9 cellular contexts compared by ENCODE assay signal in genomic region chr14:32808574-32809098, GRCh38.
DNase-seq lines count a peak whose midpoint lies in the region; ATAC-seq, FAIRE-seq and TF ChIP-seq lines count a peak whose summit lies in the region.
"Had no signal": no experiment of that assay in that cellular context is flagged by ENCODE, and none has a peak within 500 bp of the region (broad histone marks: within the 10 kb centered on the region; RNA-seq: fewer than 3 reads in every experiment).

No MANE protein-coding gene starts in this region.

- H3K4me3 Mint-ChIP-seq in astrocyte (ENCODE audit: unreplicated experiment) = no peak overlapping the region
- H3K4me3 Mint-ChIP-seq: central memory CD8-positive, alpha-beta T cell had no signal

- H3K36me3 Mint-ChIP-seq in astrocyte (ENCODE audit: low read depth, unreplicated experiment) = no peaks in the 10 kb centered on the region

- DNase-seq in NCI-H748 (lab: John Stamatoyannopoulos, UW; ENCODE audit: unreplicated experiment) = peak; percentile 52
- DNase-seq in NCI-H748 treated with DMSO at 0.1 percent for 48 hours (lab: John Stamatoyannopoulos, UW) = no peak
- DNase-seq in astrocyte (ENCODE audit: low read depth) = peak; percentile 58
- no peak for DNase-seq in left ventricle myocardium inferior
- peak; percentile 96 for DNase-seq in superior temporal gyrus (ENCODE audit: extremely low spot score)
- DNase-seq in WERI-Rb-1 = no peak
- no peak for DNase-seq in HAP-1 (ENCODE audit: low spot score in 2 of 2)

- peaks cover 11% of the 10 kb centered on the region for H3K9me3 Mint-ChIP-seq in astrocyte (ENCODE audit: unreplicated experiment)

- no peaks in the 10 kb centered on the region for H3K27me3 Mint-ChIP-seq in astrocyte (ENCODE audit: low read depth, unreplicated experiment)
- H3K27me3 Mint-ChIP-seq: central memory CD8-positive, alpha-beta T cell had no signal

- H4K20me1 ChIP-seq in astrocyte (ENCODE audit: insufficient read depth, low read length) = no peaks in the 10 kb centered on the region

- H3K27ac ChIP-seq in astrocyte (ENCODE audit: low read depth, low read length) (no peak overlapping the region), left ventricle myocardium inferior (replicated peaks) (peak overlapping the region; percentile 24), WERI-Rb-1 (no peak overlapping the region)

- H3K79me2 ChIP-seq in astrocyte (ENCODE audit: insufficient read depth, low read length) = no peaks in the 10 kb centered on the region

- H3K9me3 ChIP-seq in astrocyte (ENCODE audit: insufficient read depth, low read depth, low read length) (no peaks in the 10 kb centered on the region), left ventricle myocardium inferior (replicated peaks) (peaks cover 19% of the 10 kb centered on the region), WERI-Rb-1 (ENCODE audit: severe bottlenecking) (no peaks in the 10 kb centered on the region), HAP-1 (peaks cover 15% of the 10 kb centered on the region; the same call in 1 of the 2 replicates)

- in situ Hi-C loops in HAP-1 (cut with MboI; ENCODE audit: low sequenced_read_pairs) = no loop called here

- FAIRE-seq in astrocyte (lab: Jason Lieb, UNC) = no peak

- TF ChIP-seq CTCF in astrocyte (IDR thresholded peaks at IDR 0.05; ENCODE audit: insufficient read depth, low read depth, low read length) (no peak), left ventricle myocardium inferior (IDR thresholded peaks at IDR 0.05; ENCODE audit: borderline replicate concordance) (no peak), WERI-Rb-1 (IDR thresholded peaks at IDR 0.05; ENCODE audit: low read depth, low read length) (no peak)

- H3K36me3 ChIP-seq in astrocyte (ENCODE audit: insufficient read depth, low read length) (no peaks in the 10 kb centered on the region), left ventricle myocardium inferior (peaks cover 9% of the 10 kb centered on the region), WERI-Rb-1 (no peaks in the 10 kb centered on the region), HAP-1 (replicated peaks) (no peaks in the 10 kb centered on the region)

- H3K4me1 ChIP-seq in astrocyte (ENCODE audit: insufficient read depth, low read length) (peaks cover 9% of the 10 kb centered on the region), left ventricle myocardium inferior (peaks cover 84% of the 10 kb centered on the region), HAP-1 (peaks cover 15% of the 10 kb centered on the region)

- no peak overlapping the region for H3K27ac Mint-ChIP-seq in astrocyte (ENCODE audit: unreplicated experiment)

- intact Hi-C loops in left ventricle myocardium inferior (cut with micrococcal nuclease) = no loop called here

- no peaks in the 10 kb centered on the region for H3K27me3 ChIP-seq in astrocyte (ENCODE audit: insufficient read depth, low read length)
- H3K27me3 ChIP-seq in left ventricle myocardium inferior (ENCODE audit: low read depth) = no peaks in the 10 kb centered on the region
- H3K27me3 ChIP-seq in WERI-Rb-1 (ENCODE audit: insufficient read depth, low read depth, severe bottlenecking) = no peaks in the 10 kb centered on the region
- H3K27me3 ChIP-seq in HAP-1 (ENCODE audit: low read depth) = no peaks in the 10 kb centered on the region

- no peak for ATAC-seq in HG03442 (IDR thresholded peaks at IDR 0.05; ENCODE audit: unreplicated experiment)

- no peak overlapping the region for H3K4me3 ChIP-seq in astrocyte (ENCODE audit: insufficient read depth, low read depth, low read length)
- peak overlapping the region; percentile 40 for H3K4me3 ChIP-seq in left ventricle myocardium inferior
- H3K4me3 ChIP-seq in WERI-Rb-1 (ENCODE audit: low read depth, low read length) = no peak overlapping the region
- H3K4me3 ChIP-seq in HAP-1 = no peak overlapping the region

- H2AFZ ChIP-seq in astrocyte (ENCODE audit: low read depth, low read length) = no peak overlapping the region

- H3K4me2 ChIP-seq in astrocyte (ENCODE audit: low read length) = peak overlapping the region; percentile 58

- H3K4me1 Mint-ChIP-seq in astrocyte (ENCODE audit: low read depth, unreplicated experiment) = no peaks in the 10 kb centered on the region
- H3K4me1 Mint-ChIP-seq: central memory CD8-positive, alpha-beta T cell had no signal

- H3K9ac ChIP-seq in astrocyte (ENCODE audit: low read length) = no peak overlapping the region

Comparison
In these comparisons a context has a peak if more than half of its experiments do, and no peak if none do; other contexts are left out.
1. DNase-seq: peak in NCI-H748 (single experiment), astrocyte (single experiment) and superior temporal gyrus (single experiment); none in NCI-H748 treated with DMSO at 0.1 percent for 48 hours (single experiment), left ventricle myocardium inferior (single experiment), WERI-Rb-1 (single experiment) and HAP-1 (0 of 2).